In the genomic region with DNA sequence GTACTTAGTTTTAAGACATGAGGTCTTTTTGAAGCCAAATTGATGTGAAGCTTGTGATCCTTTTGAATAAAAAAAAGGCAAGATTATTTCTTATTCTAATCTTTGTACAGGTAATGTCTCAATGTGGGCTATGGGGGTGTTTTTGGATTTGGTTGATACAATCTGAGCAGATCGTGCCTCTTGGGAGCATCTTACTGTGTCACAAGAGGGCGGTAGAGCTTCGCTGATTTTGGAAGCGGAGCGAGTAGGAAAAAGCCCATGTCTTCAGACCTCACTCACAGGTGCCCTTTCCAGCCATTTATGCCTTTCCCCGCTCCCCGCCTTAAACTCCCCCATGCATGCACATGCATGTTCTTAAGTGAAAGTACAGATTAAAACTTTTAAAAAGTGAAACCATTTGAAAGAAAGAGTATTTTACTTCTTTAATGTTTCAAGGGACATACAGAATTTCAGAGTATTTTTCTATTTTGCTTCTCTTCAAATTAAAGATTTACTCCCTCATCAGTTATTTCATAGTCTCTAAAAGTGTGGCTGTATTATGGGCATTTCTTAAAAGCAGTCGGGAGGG, we compare ENCODE assay signal across 1 cellular context.
TF ChIP-seq lines count a peak whose summit lies in the region.

No MANE protein-coding gene starts in this region.

TF ChIP-seq in H1, 55 proteins besides CTCF, POLR2A, EP300 and RAD21:
- TF ChIP-seq TEAD4 (IDR thresholded peaks at IDR 0.05; ENCODE audit: low read depth, low read length) (0 out of 2 replicates have a peak, but pooled peaks have one; percentile 13), MAFK (IDR thresholded peaks at IDR 0.05; ENCODE audit: low read depth, low read length) (no peak), CREB1 (IDR thresholded peaks at IDR 0.05) (0 out of 2 replicates have a peak, but pooled peaks have one; percentile 15)
